8 cellular contexts compared by ENCODE assay signal in the genomic region with DNA sequence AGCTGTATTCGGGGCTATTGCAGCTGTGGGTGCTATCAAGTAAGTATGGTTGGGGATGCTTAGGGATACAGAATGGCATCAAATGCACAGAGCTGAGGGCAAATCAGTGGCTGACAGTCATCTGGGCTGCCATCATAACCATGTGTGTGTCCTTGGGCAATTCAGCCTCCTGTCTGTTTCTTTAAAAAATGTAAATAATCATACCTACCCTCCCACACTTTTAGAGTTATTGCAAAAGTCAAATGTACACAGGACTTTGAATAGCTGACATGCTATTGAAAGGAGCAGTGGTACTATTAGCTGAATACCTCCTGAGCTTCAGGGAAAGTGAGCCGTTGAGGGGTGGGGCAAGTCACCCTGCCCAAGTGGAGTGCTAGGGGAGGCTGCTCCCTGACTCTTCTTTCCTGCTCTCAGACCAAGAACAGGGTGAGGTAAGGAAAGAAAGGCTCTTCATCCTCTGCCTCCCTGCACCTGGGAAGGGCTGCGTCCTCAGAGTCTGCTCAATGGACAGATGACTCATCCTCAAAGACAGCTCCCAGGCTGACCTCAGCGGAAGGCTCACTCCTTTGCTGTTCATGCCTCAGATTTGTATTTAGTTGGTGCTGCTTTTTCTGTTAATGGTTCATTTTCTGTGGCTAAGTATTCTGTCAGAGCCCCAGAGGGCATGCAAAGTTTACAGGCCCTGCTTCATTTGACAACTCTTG.
DNase-seq lines count a peak whose midpoint lies in the region; ATAC-seq and TF ChIP-seq lines count a peak whose summit lies in the region.

No MANE protein-coding gene starts in this region.

- POLR2A ChIA-PET in RWPE1 (lab: Yijun Ruan, JAX; ENCODE audit: low non-redundant PET), result no interaction called here

- DNase-seq in COLO668 (lab: John Stamatoyannopoulos, UW; ENCODE audit: unreplicated experiment), result peak; percentile 30
- peak; percentile 70 for DNase-seq in HFF-Myc (ENCODE audit: extremely low read depth, low read depth)
- DNase-seq in RWPE1 (ENCODE audit: low spot score), result peak; percentile 87
- peak; percentile 94 for DNase-seq in kidney glomerular epithelial cell (lab: John Stamatoyannopoulos, UW)
- DNase-seq in T-helper 2 cell, result no peak
- no peak for DNase-seq in NCI-H2107 (lab: John Stamatoyannopoulos, UW)
- DNase-seq in stimulated activated CD4-positive, alpha-beta T cell treated with anti-CD3 and anti-CD28 coated beads, Interleukin-1b, Interleukin-23, amount 100 ng/mL, for 48 hours, result no peak

- no peak for ATAC-seq in GM21367 (IDR thresholded peaks at IDR 0.05; ENCODE audit: unreplicated experiment)

- peak overlapping the region; percentile 85 for H3K27ac ChIP-seq in RWPE1

- no peak overlapping the region for H3K4me3 ChIP-seq in HFF-Myc (replicated peaks; ENCODE audit: low read depth, low read length)

- CTCF ChIA-PET in RWPE1 (lab: Yijun Ruan, JAX), result no interaction called here

- no peak for TF ChIP-seq CTCF in HFF-Myc (IDR thresholded peaks at IDR 0.05; ENCODE audit: low read depth, low read length, missing control alignments)
- no peak for TF ChIP-seq CTCF in RWPE1 (conservative IDR thresholded peaks at IDR 0.05; ENCODE audit: low read depth)

Comparison
In these comparisons a context has a peak if more than half of its experiments do, and no peak if none do; other contexts are left out.
1. DNase-seq: peak in COLO668 (single experiment), HFF-Myc (single experiment), RWPE1 (single experiment) and kidney glomerular epithelial cell (single experiment); none in T-helper 2 cell (0 of 5), NCI-H2107 (single experiment) and stimulated activated CD4-positive, alpha-beta T cell treated with anti-CD3 and anti-CD28 coated beads, Interleukin-1b, Interleukin-23, amount 100 ng/mL, for 48 hours (single experiment).